In genomic region chr12:70536650-70537049, GRCh38 we compare ENCODE assay signal across 15 cellular contexts.
"Had no signal": no experiment of that assay in that cellular context is flagged by ENCODE, and none has a peak within 500 bp of the region (broad histone marks: within the 10 kb centered on the region; RNA-seq: fewer than 3 reads in every experiment).

No MANE protein-coding gene starts in this region.

- H3K4me3 Mint-ChIP-seq: activated CD8-positive, alpha-beta memory T cell treated with anti-CD3 and anti-CD28 coated beads, Interleukin-2, amount 10 ng/mL, durations not matched to agents 7 days and 5 days; activated naive CD8-positive, alpha-beta T cell; activated T-cell treated with anti-CD3 and anti-CD28 coated beads, Interleukin-2, amount 50 U/mL, for 24 hours; nephron; stimulated activated naive CD8-positive, alpha-beta T cell treated with anti-CD3 and anti-CD28 coated beads, Interleukin-15, Interleukin-2, amounts not matched to agents 100 ng/mL and 50 ng/mL, for 24 hours had no signal

- H3K27ac Mint-ChIP-seq: activated CD8-positive, alpha-beta memory T cell treated with anti-CD3 and anti-CD28 coated beads, Interleukin-2, amount 10 ng/mL, durations not matched to agents 7 days and 5 days; activated naive CD8-positive, alpha-beta T cell; activated T-cell treated with anti-CD3 and anti-CD28 coated beads, Interleukin-2, amount 50 U/mL, for 24 hours; nephron; stimulated activated naive CD8-positive, alpha-beta T cell treated with anti-CD3 and anti-CD28 coated beads, Interleukin-15, Interleukin-2, amounts not matched to agents 100 ng/mL and 50 ng/mL, for 24 hours had no signal

- H3K36me3 ChIP-seq: breast epithelium had no signal

- H3K36me3 Mint-ChIP-seq: activated CD8-positive, alpha-beta memory T cell treated with anti-CD3 and anti-CD28 coated beads, Interleukin-2, amount 10 ng/mL, durations not matched to agents 7 days and 5 days; activated naive CD8-positive, alpha-beta T cell had no signal

- H3K9me3 Mint-ChIP-seq: stimulated activated naive CD8-positive, alpha-beta T cell treated with anti-CD3 and anti-CD28 coated beads, Interleukin-15, Interleukin-2, amounts not matched to agents 100 ng/mL and 50 ng/mL, for 24 hours had no signal

- H3K4me3 ChIP-seq: breast epithelium, psoas muscle, SJSA1 had no signal

- H3K9me3 ChIP-seq: psoas muscle, SJSA1 had no signal

- DNase-seq: activated CD4-positive, alpha-beta T cell treated with anti-CD3 and anti-CD28 coated beads, Interleukin-2, amount 50 U/mL, for 48 hours; activated CD4-positive, CD25-positive, alpha-beta regulatory T cell treated with anti-CD3 and anti-CD28 coated beads, Interleukin-2, amount 50 U/mL, for 72 hours; activated CD8-positive, alpha-beta memory T cell treated with anti-CD3 and anti-CD28 coated beads, Interleukin-2, amount 10 ng/mL, durations not matched to agents 7 days and 5 days; activated effector memory CD4-positive, alpha-beta T cell treated with anti-CD3 and anti-CD28 coated beads, Interleukin-2, amount 50 U/mL, for 16 hours; activated T-cell treated with anti-CD3 and anti-CD28 coated beads, Interleukin-2, amount 50 U/mL, for 24 hours; left colon; mesenchymal stem cell; psoas muscle; stimulated activated CD4-positive, alpha-beta T cell treated with anti-CD3 and anti-CD28 coated beads, Interleukin-4, amount 100 ng/mL, for 1 hour; trophoblast cell had no signal

- H3K27ac ChIP-seq: psoas muscle, SJSA1 had no signal

- ATAC-seq: activated CD8-positive, alpha-beta memory T cell treated with anti-CD3 and anti-CD28 coated beads, Interleukin-2, amount 10 ng/mL, durations not matched to agents 7 days and 5 days had no signal

- H3K27me3 ChIP-seq: breast epithelium, SJSA1 had no signal

- H3K4me1 Mint-ChIP-seq: activated CD8-positive, alpha-beta memory T cell treated with anti-CD3 and anti-CD28 coated beads, Interleukin-2, amount 10 ng/mL, durations not matched to agents 7 days and 5 days had no signal

- H3K4me1 ChIP-seq: breast epithelium, psoas muscle, SJSA1 had no signal
